10 cellular contexts compared by ENCODE assay signal in genomic region chr6:132259070-132259469, GRCh38.
A peak's percentile ranks its signal among the peaks of the same experiment; 100 is the strongest.
DNase-seq lines count a peak whose midpoint lies in the region; ATAC-seq and TF ChIP-seq lines count a peak whose summit lies in the region.
"Had no signal": no experiment of that assay in that cellular context is flagged by ENCODE, and none has a peak within 500 bp of the region (broad histone marks: within the 10 kb centered on the region; RNA-seq: fewer than 3 reads in every experiment).

No MANE protein-coding gene starts in this region.

- H3K27ac Mint-ChIP-seq in osteocyte (ENCODE audit: unreplicated experiment), result peak overlapping the region; percentile 58

- H2AFZ ChIP-seq in OCI-LY7 (ENCODE audit: low read length), result peak overlapping the region; percentile 59; the same call in 1 of the 2 replicates

- H3K9me3 Mint-ChIP-seq in osteocyte (ENCODE audit: unreplicated experiment), result no peaks in the 10 kb centered on the region
- H3K9me3 Mint-ChIP-seq in activated T-cell treated with anti-CD3 and anti-CD28 coated beads, Interleukin-2, amount 50 U/mL, for 4 hours, result no peaks in the 10 kb centered on the region
- H3K9me3 Mint-ChIP-seq: central memory CD8-positive, alpha-beta T cell had no signal

- H3K27me3 Mint-ChIP-seq in osteocyte (ENCODE audit: unreplicated experiment), result no peaks in the 10 kb centered on the region
- H3K27me3 Mint-ChIP-seq in activated T-cell treated with anti-CD3 and anti-CD28 coated beads, Interleukin-2, amount 50 U/mL, for 4 hours (ENCODE audit: low read depth), result peaks cover 18% of the 10 kb centered on the region

- H3K27ac ChIP-seq in OCI-LY7 (ENCODE audit: low read depth, low read length, poor library complexity, severe bottlenecking), result no peak overlapping the region
- H3K27ac ChIP-seq: left lung had no signal

- H3K4me3 ChIP-seq in OCI-LY7 (ENCODE audit: low read depth, low read length, poor library complexity, severe bottlenecking) (no peak overlapping the region), epithelial cell of esophagus (ENCODE audit: low read length) (no peak overlapping the region)
- H3K4me3 ChIP-seq: left lung had no signal

- peaks cover 7% of the 10 kb centered on the region for H3K4me1 ChIP-seq in OCI-LY7 (ENCODE audit: insufficient read depth, low read length, poor library complexity, severe bottlenecking)
- H3K4me1 ChIP-seq: left lung had no signal

- no peaks in the 10 kb centered on the region for H3K36me3 Mint-ChIP-seq in osteocyte (ENCODE audit: unreplicated experiment)
- H3K36me3 Mint-ChIP-seq in activated T-cell treated with anti-CD3 and anti-CD28 coated beads, Interleukin-2, amount 50 U/mL, for 4 hours (ENCODE audit: insufficient read depth), result no peaks in the 10 kb centered on the region

- peaks cover 6% of the 10 kb centered on the region for H3K36me3 ChIP-seq in OCI-LY7 (ENCODE audit: insufficient read depth, low read length)
- H3K36me3 ChIP-seq: left lung had no signal

- intact Hi-C loops in OCI-LY7 (cut with micrococcal nuclease; ENCODE audit: unreplicated experiment), result loop anchor here (2.0 kb wide), 1 partner anchor 336 kb away; no protein-coding TSS in a partner anchor

- no TSS peak for BruUV-seq in OCI-LY7 (replicated peaks; lab: Mats Ljungman, UMichigan)

- DNase-seq in H4 (ENCODE audit: low spot score), result peak; percentile 4
- peak; percentile 45 for DNase-seq in OCI-LY7 (ENCODE audit: low spot score)
- peak; percentile 46 for DNase-seq in epithelial cell of esophagus (ENCODE audit: low read depth)
- no peak for DNase-seq in osteocyte (ENCODE audit: extremely low spot score, unreplicated experiment)
- DNase-seq in NCI-H510A (lab: John Stamatoyannopoulos, UW), result no peak
- no peak for DNase-seq in activated T-cell treated with anti-CD3 and anti-CD28 coated beads, Interleukin-2, amount 50 U/mL, for 4 hours
- DNase-seq: left lung had no signal

- POLR2A ChIA-PET in OCI-LY7 (lab: Charles Lee), result interaction anchor here (0.6 to 3.6 kb wide), 12 partner anchors 8 to 343 kb away, joined by 3 to 37 read pairs (median 4); no protein-coding TSS in a partner anchor

- peak; percentile 76 for TF ChIP-seq CTCF in OCI-LY7 (conservative IDR thresholded peaks at IDR 0.05; ENCODE audit: low read length)
- TF ChIP-seq CTCF in epithelial cell of esophagus (IDR thresholded peaks at IDR 0.05; ENCODE audit: insufficient read depth, low read depth, low read length, missing control alignments), result peak; percentile 57
- TF ChIP-seq CTCF in osteocyte (IDR thresholded peaks at IDR 0.05), result peak; percentile 60

- peaks cover 15% of the 10 kb centered on the region for H3K4me1 Mint-ChIP-seq in osteocyte (ENCODE audit: unreplicated experiment)
- no peaks in the 10 kb centered on the region for H3K4me1 Mint-ChIP-seq in activated T-cell treated with anti-CD3 and anti-CD28 coated beads, Interleukin-2, amount 50 U/mL, for 4 hours (ENCODE audit: low read depth)
- H3K4me1 Mint-ChIP-seq: central memory CD8-positive, alpha-beta T cell had no signal

- CTCF ChIA-PET in OCI-LY7 (lab: Charles Lee; ENCODE audit: unreplicated experiment), result interaction anchor here (0.6 to 1.4 kb wide), 3 partner anchors 21 to 336 kb away, joined by 3 read pairs; no protein-coding TSS in a partner anchor

- ATAC-seq in GM21825 (IDR thresholded peaks at IDR 0.05; ENCODE audit: unreplicated experiment) (no peak), GM18858 (IDR thresholded peaks at IDR 0.05; ENCODE audit: unreplicated experiment) (no peak)
- ATAC-seq in activated T-cell treated with anti-CD3 and anti-CD28 coated beads, Interleukin-2, amount 50 U/mL, for 4 hours, result no peak
- ATAC-seq: left lung had no signal

- peaks cover 17% of the 10 kb centered on the region; the same call in 1 of the 2 replicates for H3K9me3 ChIP-seq in OCI-LY7 (ENCODE audit: low read length)
- H3K9me3 ChIP-seq: left lung had no signal

- no peak overlapping the region for H3K4me2 ChIP-seq in OCI-LY7 (ENCODE audit: low read length)

- H3K9me2 ChIP-seq in OCI-LY7 (ENCODE audit: insufficient read depth, low read length), result no peaks in the 10 kb centered on the region

- H3K4me3 Mint-ChIP-seq in osteocyte (ENCODE audit: unreplicated experiment), result no peak overlapping the region
- H3K4me3 Mint-ChIP-seq in activated T-cell treated with anti-CD3 and anti-CD28 coated beads, Interleukin-2, amount 50 U/mL, for 4 hours, result no peak overlapping the region
- H3K4me3 Mint-ChIP-seq: central memory CD8-positive, alpha-beta T cell had no signal

- no peaks in the 10 kb centered on the region for H4K20me1 ChIP-seq in OCI-LY7 (ENCODE audit: insufficient read depth, low read length)

- no peaks in the 10 kb centered on the region for H3K79me2 ChIP-seq in OCI-LY7 (ENCODE audit: insufficient read depth, low read depth, low read length)

Comparison
In these comparisons a context has a peak if more than half of its experiments do, and no peak if none do; other contexts are left out.
1. DNase-seq: peak in H4 (single experiment), OCI-LY7 (single experiment) and epithelial cell of esophagus (single experiment); none in osteocyte (single experiment), NCI-H510A (single experiment) and activated T-cell treated with anti-CD3 and anti-CD28 coated beads, Interleukin-2, amount 50 U/mL, for 4 hours (single experiment).
2. Peak in every context shown above with its lines, with median percentiles within 50 percentile points of each other: CTCF ChIP-seq.